19 cellular contexts compared by ENCODE assay signal in the genomic region with DNA sequence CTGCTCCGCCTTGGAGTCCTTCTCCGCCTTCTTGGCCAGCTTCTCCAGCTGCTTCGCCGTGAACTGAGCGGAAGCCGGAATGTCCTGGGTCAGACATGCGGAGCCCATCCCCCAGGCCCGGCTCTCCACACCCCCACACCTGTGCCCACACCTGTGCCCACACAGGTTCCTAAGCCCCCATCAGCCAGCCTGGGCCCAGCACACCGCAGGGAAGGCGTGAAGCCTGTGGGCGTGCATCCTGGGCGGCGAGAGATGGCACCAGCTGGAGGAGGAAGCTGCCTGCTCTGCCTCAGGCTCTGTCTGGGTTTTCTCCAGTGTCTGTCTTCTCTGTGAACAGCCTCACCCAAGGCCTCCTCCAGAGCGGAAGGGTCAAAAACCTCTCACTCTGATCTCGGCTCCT. TPM values are rescaled to one million over a fixed set of nuclear protein-coding genes. Genes with fewer than 3 reads are reported as not detected.
DNase-seq lines count a peak whose midpoint lies in the region; ATAC-seq, FAIRE-seq and TF ChIP-seq lines count a peak whose summit lies in the region.
"Had no signal": no experiment of that assay in that cellular context is flagged by ENCODE, and none has a peak within 500 bp of the region (broad histone marks: within the 10 kb centered on the region; RNA-seq: fewer than 3 reads in every experiment).

No MANE protein-coding gene starts in this region.

- WGBS in K562 (ENCODE audit: insufficient coverage, low coverage, missing lambda C conversion rate): 97% methylated on average over 14 of the region's 15 CpGs
- no CpG with 5 or more reads among the region's 15 CpGs for WGBS in neuronal stem cell (ENCODE audit: extremely low coverage in 2 of 2, insufficient read length in 2 of 2, insufficient replicate concordance in 1 of 2), 2 donors

- H2BK120ac ChIP-seq in neuronal stem cell (ENCODE audit: low read depth, low read length): no peak overlapping the region

- peaks cover 0 to 55% of the 10 kb centered on the region in 2 experiments; a peak in 2 of 3 replicates for H3K36me3 ChIP-seq in HEK293 (ENCODE audit: control insufficient read depth in 2 of 2, insufficient read depth in 1 of 2, low read length in 2 of 2)
- peaks cover 51% of the 10 kb centered on the region; the same call in 2 of the 3 replicates for H3K36me3 ChIP-seq in K562 (ENCODE audit: control insufficient read depth, insufficient read depth, low read length)
- peaks cover 26 to 59% of the 10 kb centered on the region in 2 donors for H3K36me3 ChIP-seq in neuronal stem cell (replicated peaks in 1 of 2; ENCODE audit: control insufficient read depth in 2 of 2, insufficient read depth in 2 of 2, low read length in 2 of 2)

- no peaks in the 10 kb centered on the region for H3K27me3 ChIP-seq in K562 (ENCODE audit: control insufficient read depth in 2 of 2, insufficient read depth in 2 of 2, low read length in 2 of 2)
- H3K27me3 ChIP-seq in neuronal stem cell (ENCODE audit: control insufficient read depth in 3 of 3, insufficient read depth in 3 of 3, low read depth in 1 of 3, low read length in 3 of 3): no peaks in the 10 kb centered on the region
- H3K27me3 ChIP-seq: BE2C had no signal

- peaks cover 7% of the 10 kb centered on the region for H3K9me1 ChIP-seq in K562 (ENCODE audit: control insufficient read depth, insufficient read depth, low read length)

- no peak for TF ChIP-seq POLR2A in K562 (conservative IDR thresholded peaks at IDR 0.05)

- no peak overlapping the region for H2BK5ac ChIP-seq in neuronal stem cell (ENCODE audit: low read length)

- H3K4me2 ChIP-seq in K562 (ENCODE audit: insufficient read depth, low read length) (no peak overlapping the region), neuronal stem cell (ENCODE audit: insufficient read depth, low read length, poor library complexity, severe bottlenecking) (no peak overlapping the region)

- no peak overlapping the region for H3K14ac ChIP-seq in neuronal stem cell (ENCODE audit: low read length)

- TF ChIP-seq RAD21 in K562 (CRISPR knock-in tag; conservative IDR thresholded peaks at IDR 0.05 in 1 of 2, IDR thresholded peaks at IDR 0.05 in 1 of 2): no peak

- H3K4me3 ChIP-seq in HEK293 (ENCODE audit: low read depth, low read length) (no peak overlapping the region), K562 (no peak overlapping the region), neuronal stem cell (ENCODE audit: low read length in 2 of 2) (no peak overlapping the region)

- no peak overlapping the region for H4K8ac ChIP-seq in neuronal stem cell (ENCODE audit: low read depth, low read length)

- H4K20me1 ChIP-seq in K562 (replicated peaks; ENCODE audit: control insufficient read depth, insufficient read depth, low read length): 0 out of 2 replicates have a peak, but pooled peaks cover 4% of the 10 kb centered on the region

- ATAC-seq in K562 (no peak), HG03354 (IDR thresholded peaks at IDR 0.05; ENCODE audit: poor library complexity, severe bottlenecking, unreplicated experiment) (no peak)
- ATAC-seq: HCT116 had no signal

- H3K27ac ChIP-seq in HEK293 (ENCODE audit: extremely low read depth, low read depth, low read length) (no peak overlapping the region), K562 (ENCODE audit: extremely low read depth, low read depth, low read length) (no peak overlapping the region), neuronal stem cell (replicated peaks; ENCODE audit: low read length) (no peak overlapping the region)
- H3K27ac ChIP-seq: C4-2B had no signal

- in situ Hi-C loops in K562 (cut with MboI): no loop called here

- peak overlapping the region in 1 of 2 experiments; percentile 64; a peak in 1 of 4 replicates for H3K9ac ChIP-seq in K562 (ENCODE audit: insufficient read depth in 1 of 2, low read depth in 2 of 2, low read length in 2 of 2)
- no peak overlapping the region for H3K9ac ChIP-seq in neuronal stem cell (ENCODE audit: low read depth, low read length, poor library complexity)

- peak overlapping the region; percentile 48 for H3K18ac ChIP-seq in neuronal stem cell (ENCODE audit: low read length)

- peaks cover 25% of the 10 kb centered on the region for H3K79me1 ChIP-seq in neuronal stem cell (ENCODE audit: low read depth, low read length)

- DNase-seq in K562 (ENCODE audit: extremely low read depth in 1 of 4, low spot score in 3 of 4) (no peak), neuronal stem cell (ENCODE audit: low spot score) (no peak), DMS153 (lab: John Stamatoyannopoulos, UW) (no peak), superior temporal gyrus (ENCODE audit: extremely low spot score) (no peak)
- DNase-seq: ACHN; BE2C; CD4-positive, alpha-beta memory T cell; DMS79 treated with DMSO at 0.1 percent for 48 hours; GF-D8; GOT3; H7; KG1 had no signal

- FAIRE-seq in K562 (lab: Jason Lieb, UNC): no peak
- FAIRE-seq: A204.1, HTR-8/SVneo had no signal

- H4K91ac ChIP-seq in neuronal stem cell (ENCODE audit: low read depth, low read length, poor library complexity): no peak overlapping the region

- TF ChIP-seq CTCF in HEK293 (tag by site-specific recombination; IDR thresholded peaks at IDR 0.05): no peak
- no peak for TF ChIP-seq CTCF in K562 (IDR thresholded peaks at IDR 0.05 in 2 of 3, conservative IDR thresholded peaks at IDR 0.05 in 1 of 3; ENCODE audit: insufficient read depth in 2 of 3, low read depth in 1 of 3, low read length in 3 of 3)

- CTCF ChIA-PET in HEK293 (lab: Yijun Ruan, JAX) (interaction anchor here (1.0 kb wide), 1 partner anchor 10 kb away, joined by 3 read pairs; no protein-coding TSS in a partner anchor), K562 (lab: Yijun Ruan, JAX; ENCODE audit: low intra/inter-chr PET ratio) (no interaction called here)

- H3K9me3 ChIP-seq in HEK293 (ENCODE audit: control insufficient read depth, insufficient read depth, low read depth, low read length) (no peaks in the 10 kb centered on the region), K562 (replicated peaks; ENCODE audit: control insufficient read depth, insufficient read depth, low read depth, low read length) (no peaks in the 10 kb centered on the region), neuronal stem cell (replicated peaks in 1 of 2; ENCODE audit: control insufficient read depth in 2 of 2, insufficient read depth in 1 of 2, low read depth in 1 of 2, low read length in 2 of 2) (no peaks in the 10 kb centered on the region)
- H3K9me3 ChIP-seq: BE2C had no signal

- intact Hi-C loops in K562 (cut with micrococcal nuclease): no loop called here

- H3K4ac ChIP-seq in neuronal stem cell (ENCODE audit: low read length): no peak overlapping the region

- POLR2A ChIA-PET in HEK293 (lab: Yijun Ruan, JAX) (no interaction called here), K562 (lab: Yijun Ruan, JAX) (no interaction called here)

- H3K23ac ChIP-seq in neuronal stem cell (ENCODE audit: low read depth, low read length, poor library complexity): peak overlapping the region; percentile 20

- TF ChIP-seq EP300 in K562 (IDR thresholded peaks at IDR 0.05; ENCODE audit: low read length): no peak

- H3K79me2 ChIP-seq in K562 (ENCODE audit: control insufficient read depth, insufficient read depth, low read length): peaks cover 32% of the 10 kb centered on the region

- BruUV-seq in K562 (replicated peaks; lab: Mats Ljungman, UMichigan): no TSS peak

- H2BK12ac ChIP-seq in neuronal stem cell (ENCODE audit: low read length): no peak overlapping the region

- H3K4me1 ChIP-seq in HEK293 (ENCODE audit: control insufficient read depth, insufficient read depth, low read length): 0 out of 2 replicates have a peak, but pooled peaks cover 3% of the 10 kb centered on the region
- peaks cover 3 to 23% of the 10 kb centered on the region in 2 experiments; a peak in 3 of 5 replicates for H3K4me1 ChIP-seq in K562 (replicated peaks in 1 of 2; ENCODE audit: control insufficient read depth in 2 of 2, insufficient read depth in 2 of 2, low read length in 2 of 2)
- peaks cover 0 to 3% of the 10 kb centered on the region in 2 donors for H3K4me1 ChIP-seq in neuronal stem cell (ENCODE audit: control insufficient read depth in 2 of 2, insufficient read depth in 1 of 2, low read depth in 1 of 2, low read length in 2 of 2)
- H3K4me1 ChIP-seq: BE2C had no signal

- no peak overlapping the region for H2AK5ac ChIP-seq in neuronal stem cell (ENCODE audit: low read depth, low read length)

- no peak overlapping the region for H2BK15ac ChIP-seq in neuronal stem cell (ENCODE audit: low read length)

- H2AFZ ChIP-seq in K562 (ENCODE audit: low read depth, low read length) (no peak overlapping the region), neuronal stem cell (ENCODE audit: low read length) (no peak overlapping the region)

RNA-seq across cellular contexts. Expression of gene CHMP1A, which starts 5.9 kb away (rescaled TPM):
- total RNA-seq in K562 (2011; cell fraction: chromatin; rRNA removed; ENCODE audit: low replicate concordance): 34.5 and 132 TPM in 2 replicates
- 88.4 and 95.0 TPM in 2 replicates for total RNA-seq in K562 (2011; cell fraction: nucleolus; rRNA removed)
- 50.6 and 56.7 TPM in 2 replicates for total RNA-seq in K562 (2011; cell fraction: nucleoplasm; rRNA removed)
- total RNA-seq in K562 (2014; rRNA removed) (64.5 and 76.7 TPM in 2 replicates), K562 (2014; rRNA removed; fragmentation: Illumina TruSeq; extraction: Trizol) (17.2 and 22.0 TPM in 2 replicates), K562 (2015; rRNA removed; fragmentation: Illumina TruSeq; extraction: Trizol) (45.4 and 48.3 TPM in 2 replicates), K562 (2021) (79.6 and 79.9 TPM in 2 replicates)
- polyA plus RNA-seq in K562 (2011; rRNA removed) (45.2 and 53.9 TPM in 2 replicates), K562 (2014; fragmentation: Illumina TruSeq; extraction: Trizol) (40.9 and 55.6 TPM in 2 replicates), K562 (2014; fragmentation: Nextera tagmentation; extraction: Ambion mirVana) (1 to 10 TPM in 1 of 2 experiments, under 1 TPM in 1; 0.83 to 3.3 TPM), K562 (2014; rRNA removed) (74.2 and 83.1 TPM in 2 replicates)
- 58.4 and 113 TPM in 2 replicates for polyA plus RNA-seq in K562 (2011; cell fraction: cytosol; rRNA removed)
- 80.8 and 127 TPM in 2 replicates for polyA plus RNA-seq in K562 (2011; cell fraction: nucleus; rRNA removed)
- polyA plus RNA-seq in K562 (2012): 49.1 and 58.8 TPM in 2 replicates
- polyA minus RNA-seq in K562 (2011; rRNA and poly(A)+ RNA removed): 20.8 and 35.5 TPM in 2 replicates
- polyA minus RNA-seq in K562 (2011; cell fraction: cytosol; rRNA and poly(A)+ RNA removed): 45.2 and 46.4 TPM in 2 replicates
- polyA minus RNA-seq in K562 (2011; cell fraction: nucleus; rRNA and poly(A)+ RNA removed): 19.0 and 21.8 TPM in 2 replicates
- polyA plus RNA-seq in neuronal stem cell (2013, experiment 1 of 2): 44.9 TPM
- polyA plus RNA-seq in neuronal stem cell (2013, experiment 2 of 2): 44.1 TPM

RNA-seq across cellular contexts. Expression of gene SPATA33, which starts 6.1 kb away (rescaled TPM):
- total RNA-seq in K562 (2011; cell fraction: chromatin; rRNA removed; ENCODE audit: low replicate concordance): 39.5 and 51.6 TPM in 2 replicates
- total RNA-seq in K562 (2011; cell fraction: nucleolus; rRNA removed): 25.5 and 30.5 TPM in 2 replicates
- 30.6 and 33.0 TPM in 2 replicates for total RNA-seq in K562 (2011; cell fraction: nucleoplasm; rRNA removed)
- total RNA-seq in K562 (2014; rRNA removed) (9.7 and 14.0 TPM in 2 replicates), K562 (2014; rRNA removed; fragmentation: Illumina TruSeq; extraction: Trizol) (10.5 and 11.8 TPM in 2 replicates), K562 (2015; rRNA removed; fragmentation: Illumina TruSeq; extraction: Trizol) (11.2 and 14.9 TPM in 2 replicates), K562 (2021) (18.2 and 19.7 TPM in 2 replicates)
- polyA plus RNA-seq in K562 (2011; rRNA removed) (9.8 and 11.8 TPM in 2 replicates), K562 (2014; fragmentation: Illumina TruSeq; extraction: Trizol) (15.6 and 20.0 TPM in 2 replicates), K562 (2014; fragmentation: Nextera tagmentation; extraction: Ambion mirVana) (1 to 10 TPM; 4.0 to 5.4 TPM), K562 (2014; rRNA removed) (16.4 and 18.1 TPM in 2 replicates)
- 10.3 and 12.0 TPM in 2 replicates for polyA plus RNA-seq in K562 (2011; cell fraction: cytosol; rRNA removed)
- 26.2 and 27.8 TPM in 2 replicates for polyA plus RNA-seq in K562 (2011; cell fraction: nucleus; rRNA removed)
- 13.1 and 14.5 TPM in 2 replicates for polyA plus RNA-seq in K562 (2012)
- 7.6 and 7.7 TPM in 2 replicates for polyA minus RNA-seq in K562 (2011; rRNA and poly(A)+ RNA removed)
- polyA minus RNA-seq in K562 (2011; cell fraction: cytosol; rRNA and poly(A)+ RNA removed): 4.0 and 5.6 TPM in 2 replicates
- polyA minus RNA-seq in K562 (2011; cell fraction: nucleus; rRNA and poly(A)+ RNA removed): 6.1 and 8.0 TPM in 2 replicates
- 28.9 TPM for polyA plus RNA-seq in neuronal stem cell (2013, experiment 1 of 2)
- polyA plus RNA-seq in neuronal stem cell (2013, experiment 2 of 2): 29.1 TPM

RNA-seq across cellular contexts. Expression of gene CDK10, which starts 34.9 kb away (rescaled TPM):
- 275 and 586 TPM in 2 replicates for total RNA-seq in K562 (2011; cell fraction: chromatin; rRNA removed; ENCODE audit: low replicate concordance)
- 284 and 289 TPM in 2 replicates for total RNA-seq in K562 (2011; cell fraction: nucleolus; rRNA removed)
- 252 and 255 TPM in 2 replicates for total RNA-seq in K562 (2011; cell fraction: nucleoplasm; rRNA removed)
- total RNA-seq in K562 (2014; rRNA removed) (40.1 and 55.8 TPM in 2 replicates), K562 (2014; rRNA removed; fragmentation: Illumina TruSeq; extraction: Trizol) (25.5 and 34.8 TPM in 2 replicates), K562 (2015; rRNA removed; fragmentation: Illumina TruSeq; extraction: Trizol) (35.8 and 40.3 TPM in 2 replicates), K562 (2021) (65.1 and 75.4 TPM in 2 replicates)
- polyA plus RNA-seq in K562 (2011; rRNA removed) (55.9 and 77.3 TPM in 2 replicates), K562 (2014; fragmentation: Illumina TruSeq; extraction: Trizol) (38.0 and 46.5 TPM in 2 replicates), K562 (2014; fragmentation: Nextera tagmentation; extraction: Ambion mirVana) (1 to 10 TPM; 2.0 to 3.3 TPM), K562 (2014; rRNA removed) (75.0 and 85.1 TPM in 2 replicates)
- polyA plus RNA-seq in K562 (2011; cell fraction: cytosol; rRNA removed): 39.7 and 56.1 TPM in 2 replicates
- polyA plus RNA-seq in K562 (2011; cell fraction: nucleus; rRNA removed): 756 and 811 TPM in 2 replicates
- 45.3 and 62.2 TPM in 2 replicates for polyA plus RNA-seq in K562 (2012)
- 21.7 and 25.8 TPM in 2 replicates for polyA minus RNA-seq in K562 (2011; rRNA and poly(A)+ RNA removed)
- 16.0 and 16.3 TPM in 2 replicates for polyA minus RNA-seq in K562 (2011; cell fraction: cytosol; rRNA and poly(A)+ RNA removed)
- 56.4 and 75.0 TPM in 2 replicates for polyA minus RNA-seq in K562 (2011; cell fraction: nucleus; rRNA and poly(A)+ RNA removed)
- 59.5 TPM for polyA plus RNA-seq in neuronal stem cell (2013, experiment 1 of 2)
- 57.9 TPM for polyA plus RNA-seq in neuronal stem cell (2013, experiment 2 of 2)

RNA-seq across cellular contexts. Expression of gene DPEP1, which starts 38.1 kb away (rescaled TPM):
- 0.23 TPM in 1 of 2 replicates, not detected in the other for total RNA-seq in K562 (2011; cell fraction: chromatin; rRNA removed; ENCODE audit: low replicate concordance)
- total RNA-seq in K562 (2011; cell fraction: nucleolus; rRNA removed): 0.67 and 1.3 TPM in 2 replicates
- total RNA-seq in K562 (2011; cell fraction: nucleoplasm; rRNA removed): 0.46 TPM in 1 of 2 replicates, not detected in the other
- 0.14 TPM in 1 of 2 replicates, not detected in the other for total RNA-seq in K562 (2014; rRNA removed)
- total RNA-seq in K562 (2014; rRNA removed; fragmentation: Illumina TruSeq; extraction: Trizol): not detected in 2 replicates
- not detected in 2 replicates for total RNA-seq in K562 (2015; rRNA removed; fragmentation: Illumina TruSeq; extraction: Trizol)
- 0.20 and 0.22 TPM in 2 replicates for total RNA-seq in K562 (2021)
- polyA plus RNA-seq in K562 (2011; rRNA removed): 0.31 and 0.34 TPM in 2 replicates
- polyA plus RNA-seq in K562 (2011; cell fraction: cytosol; rRNA removed): 0.22 and 1.2 TPM in 2 replicates
- 1.1 TPM in 2 replicates for polyA plus RNA-seq in K562 (2011; cell fraction: nucleus; rRNA removed)
- polyA plus RNA-seq in K562 (2012): 0.17 and 0.21 TPM in 2 replicates
- polyA plus RNA-seq in K562 (2014; fragmentation: Illumina TruSeq; extraction: Trizol): 0.08 TPM in 1 of 2 replicates, not detected in the other
- polyA plus RNA-seq in K562 (2014; fragmentation: Nextera tagmentation; extraction: Ambion mirVana): not detected
- 0.18 TPM in 1 of 2 replicates, not detected in the other for polyA plus RNA-seq in K562 (2014; rRNA removed)
- not detected in 2 replicates for polyA minus RNA-seq in K562 (2011; rRNA and poly(A)+ RNA removed)
- not detected in 2 replicates for polyA minus RNA-seq in K562 (2011; cell fraction: cytosol; rRNA and poly(A)+ RNA removed)
- polyA minus RNA-seq in K562 (2011; cell fraction: nucleus; rRNA and poly(A)+ RNA removed): not detected in 2 replicates
- polyA plus RNA-seq in neuronal stem cell (2013, experiment 1 of 2): 1.1 TPM
- 0.79 TPM for polyA plus RNA-seq in neuronal stem cell (2013, experiment 2 of 2)
- total RNA-seq: CD4-positive, alpha-beta memory T cell had no signal
- polyA plus RNA-seq: CD4-positive, alpha-beta memory T cell; IgD-negative memory B cell had no signal

RNA-seq across cellular contexts. Expression of gene SPATA2L, which starts 49.9 kb away (rescaled TPM):
- 4.8 and 30.8 TPM in 2 replicates for total RNA-seq in K562 (2011; cell fraction: chromatin; rRNA removed; ENCODE audit: low replicate concordance)
- total RNA-seq in K562 (2011; cell fraction: nucleolus; rRNA removed): 32.7 and 32.9 TPM in 2 replicates
- total RNA-seq in K562 (2011; cell fraction: nucleoplasm; rRNA removed): 10.5 and 10.9 TPM in 2 replicates
- 17.0 and 19.7 TPM in 2 replicates for total RNA-seq in K562 (2014; rRNA removed)
- 0.26 and 0.47 TPM in 2 replicates for total RNA-seq in K562 (2014; rRNA removed; fragmentation: Illumina TruSeq; extraction: Trizol)
- total RNA-seq in K562 (2015; rRNA removed; fragmentation: Illumina TruSeq; extraction: Trizol): 4.3 and 5.1 TPM in 2 replicates
- 19.2 and 19.4 TPM in 2 replicates for total RNA-seq in K562 (2021)
- 4.0 and 4.5 TPM in 2 replicates for polyA plus RNA-seq in K562 (2011; rRNA removed)
- 5.7 and 25.8 TPM in 2 replicates for polyA plus RNA-seq in K562 (2011; cell fraction: cytosol; rRNA removed)
- polyA plus RNA-seq in K562 (2011; cell fraction: nucleus; rRNA removed): 10.9 and 25.7 TPM in 2 replicates
- 11.3 and 11.6 TPM in 2 replicates for polyA plus RNA-seq in K562 (2012)
- 1.1 and 3.7 TPM in 2 replicates for polyA plus RNA-seq in K562 (2014; fragmentation: Illumina TruSeq; extraction: Trizol)
- polyA plus RNA-seq in K562 (2014; fragmentation: Nextera tagmentation; extraction: Ambion mirVana): under 1 TPM in 1 of 2 experiments, not detected in 1; 0.13 TPM
- 11.5 and 15.2 TPM in 2 replicates for polyA plus RNA-seq in K562 (2014; rRNA removed)
- 0.33 and 1.8 TPM in 2 replicates for polyA minus RNA-seq in K562 (2011; rRNA and poly(A)+ RNA removed)
- polyA minus RNA-seq in K562 (2011; cell fraction: cytosol; rRNA and poly(A)+ RNA removed): 7.8 and 11.9 TPM in 2 replicates
- polyA minus RNA-seq in K562 (2011; cell fraction: nucleus; rRNA and poly(A)+ RNA removed): 5.7 and 11.7 TPM in 2 replicates
- 5.0 TPM for polyA plus RNA-seq in neuronal stem cell (2013, experiment 1 of 2)
- polyA plus RNA-seq in neuronal stem cell (2013, experiment 2 of 2): 5.5 TPM
